Comparison of ENCODE assay signal across 18 cellular contexts in genomic region chr10:31153692-31154091, GRCh38.
A peak's percentile ranks its signal among the peaks of the same experiment; 100 is the strongest.
DNase-seq lines count a peak whose midpoint lies in the region; ATAC-seq, FAIRE-seq and TF ChIP-seq lines count a peak whose summit lies in the region.
"Had no signal": no experiment of that assay in that cellular context is flagged by ENCODE, and none has a peak within 500 bp of the region (broad histone marks: within the 10 kb centered on the region; RNA-seq: fewer than 3 reads in every experiment).

No MANE protein-coding gene starts in this region.

- H3K4me3 Mint-ChIP-seq in T-helper 17 cell = no peak overlapping the region
- H3K4me3 Mint-ChIP-seq: B cell had no signal

- no peaks in the 10 kb centered on the region for H3K4me1 Mint-ChIP-seq in T-helper 17 cell

- peak; percentile 9 for FAIRE-seq in urothelium cell line (lab: Jason Lieb, UNC)
- FAIRE-seq: G401.6, H1 had no signal

- intact Hi-C loops in heart left ventricle (cut with DNase I) = loop anchor here in 2 of 10 donors (2.0 to 10.0 kb wide), 2 partner anchors 121 to 369 kb away; no protein-coding TSS in a partner anchor
- intact Hi-C loops in Right ventricle myocardium inferior (cut with DNase I) = no loop called here

- H3K9me3 ChIP-seq in heart left ventricle = no peaks in the 10 kb centered on the region
- H3K9me3 ChIP-seq in T-helper 17 cell (ENCODE audit: control insufficient read depth, low read length, poor library complexity, severe bottlenecking) = no peaks in the 10 kb centered on the region

- H3K27ac ChIP-seq in heart left ventricle = peak overlapping the region in 11 of 12 donors; percentile 11 to 76 (median 53)
- H3K27ac ChIP-seq: KMS-11 had no signal

- no peak for TF ChIP-seq POLR2A in heart left ventricle (IDR thresholded peaks at IDR 0.05)

- peaks cover 3 to 61% (median 33%) of the 10 kb centered on the region in 12 donors for H3K4me1 ChIP-seq in heart left ventricle

- H3K36me3 ChIP-seq in heart left ventricle = no peaks in the 10 kb centered on the region

- no peak for TF ChIP-seq CTCF in heart left ventricle (IDR thresholded peaks at IDR 0.05)

- H3K27me3 ChIP-seq in heart left ventricle = no peaks in the 10 kb centered on the region

- no peak for DNase-seq in heart left ventricle
- DNase-seq in Right ventricle myocardium inferior (ENCODE audit: missing footprints) = no peak
- no peak for DNase-seq in T-helper 17 cell
- DNase-seq in kidney tubule cell (ENCODE audit: low spot score) = peak; percentile 21
- DNase-seq in urothelium cell line (ENCODE audit: low spot score) = no peak
- DNase-seq in NOMO-1 treated with DMSO at 0.1 percent for 48 hours (lab: John Stamatoyannopoulos, UW; ENCODE audit: unreplicated experiment) = no peak
- DNase-seq in RKO (ENCODE audit: low spot score) = no peak
- DNase-seq: DMS79 treated with DMSO at 0.1 percent for 48 hours, MV-4-11, NCI-H1417 treated with DMSO at 0.1 percent for 48 hours, NCI-H187 treated with DMSO at 0.1 percent for 48 hours, NCI-H345, NCI-H524 treated with DMSO at 0.1 percent for 48 hours, PC-3 had no signal

- no peak overlapping the region for H3K4me3 ChIP-seq in heart left ventricle

- peak overlapping the region; percentile 1 for H3K27ac Mint-ChIP-seq in T-helper 17 cell
- H3K27ac Mint-ChIP-seq: B cell had no signal

- no peaks in the 10 kb centered on the region for H3K27me3 Mint-ChIP-seq in T-helper 17 cell
- H3K27me3 Mint-ChIP-seq: B cell had no signal

- 95 to 97% (median 96%) methylated on average over 8 of the region's 8 CpGs for WGBS in heart left ventricle, 4 donors

- H3K36me3 Mint-ChIP-seq in T-helper 17 cell (ENCODE audit: low read depth) = no peaks in the 10 kb centered on the region

- no peak for ATAC-seq in heart left ventricle
- ATAC-seq in Right ventricle myocardium inferior = no peak
- ATAC-seq in T-helper 17 cell = no peak
- ATAC-seq: PC-3 had no signal
